ENCODE assay signal across 1 cellular context in genomic region chr10:96309631-96310358, GRCh38.
TF ChIP-seq lines count a peak whose summit lies in the region.

No MANE protein-coding gene starts in this region.

TF ChIP-seq in WTC11, 78 proteins besides CTCF, POLR2A, EP300 and RAD21 (continued from another document):
- TF ChIP-seq AFF4 (CRISPR knock-in tag; IDR thresholded peaks at IDR 0.05; ENCODE audit: borderline replicate concordance) (peak; percentile 29; the same call in 1 of the 2 replicates), ZNF121 (CRISPR knock-in tag; IDR thresholded peaks at IDR 0.05) (no peak)
